18 cellular contexts compared by ENCODE assay signal in genomic region chr13:50686547-50686946, GRCh38.
DNase-seq lines count a peak whose midpoint lies in the region; ATAC-seq, FAIRE-seq and TF ChIP-seq lines count a peak whose summit lies in the region.
"Had no signal": no experiment of that assay in that cellular context is flagged by ENCODE, and none has a peak within 500 bp of the region (broad histone marks: within the 10 kb centered on the region; RNA-seq: fewer than 3 reads in every experiment).

No MANE protein-coding gene starts in this region.

- H4K20me1 ChIP-seq in GM12878 (ENCODE audit: control insufficient read depth, insufficient read depth): no peaks in the 10 kb centered on the region

- BruUV-seq in GM12878 (replicated peaks; lab: Mats Ljungman, UMichigan): no TSS peak

- CTCF ChIA-PET in activated CD8-positive, alpha-beta memory T cell treated with anti-CD3 and anti-CD28 coated beads, Interleukin-2, amount 10 ng/mL, durations not matched to agents 7 days and 5 days (lab: Charles Lee): interaction anchor here (0.9 to 1.6 kb wide), 2 partner anchors 226 to 710 kb away, joined by 4 read pairs; no protein-coding TSS in a partner anchor
- CTCF ChIA-PET in GM12878 (lab: Yijun Ruan, JAX): interaction anchor here (0.8 kb wide), 1 partner anchor 10 kb away, joined by 3 read pairs; no protein-coding TSS in a partner anchor

- peaks cover 4% of the 10 kb centered on the region for H3K27me3 Mint-ChIP-seq in activated CD8-positive, alpha-beta memory T cell treated with anti-CD3 and anti-CD28 coated beads, Interleukin-2, amount 10 ng/mL, durations not matched to agents 7 days and 5 days
- H3K27me3 Mint-ChIP-seq: activated CD4-positive, alpha-beta T cell treated with anti-CD3 and anti-CD28 coated beads for 36 hours; stimulated activated memory B cell treated with anti-CD40 and anti-IgM and Interleukin-4, amounts not matched to agents 10 μg/mL and 1 μg/mL and 100 μg/mL, for 72 hours had no signal

- FAIRE-seq in GM12878 (lab: Jason Lieb, UNC): no peak

- SMC1A ChIA-PET in GM12878 (lab: Charles Lee; ENCODE audit: uncharacterized antibody, unreplicated experiment): interaction anchor here (0.7 to 2.2 kb wide), 8 partner anchors 9 to 96 kb away, joined by 3 to 11 read pairs (median 6); no protein-coding TSS in a partner anchor

- H3K9me3 ChIP-seq in GM12878 (replicated peaks; ENCODE audit: control insufficient read depth, insufficient read depth, low read length) (no peaks in the 10 kb centered on the region), thymus (ENCODE audit: control insufficient read depth) (no peaks in the 10 kb centered on the region)
- H3K9me3 ChIP-seq: SJCRH30 had no signal

- H3K27me3 ChIP-seq in GM12878 (replicated peaks in 1 of 2; ENCODE audit: control insufficient read depth in 2 of 2, insufficient read depth in 2 of 2, low read length in 1 of 2) (no peaks in the 10 kb centered on the region), thymus (ENCODE audit: control insufficient read depth, insufficient read depth) (no peaks in the 10 kb centered on the region)
- H3K27me3 ChIP-seq: SJCRH30 had no signal

- H2AFZ ChIP-seq in GM12878 (ENCODE audit: control insufficient read depth, low read depth, low read length): no peak overlapping the region

- in situ Hi-C loops in GM12878 (cut with MboI): no loop called here

- TF ChIP-seq EP300 in GM12878 (IDR thresholded peaks at IDR 0.05; ENCODE audit: borderline replicate concordance in 1 of 2, control insufficient read depth in 1 of 2, low read depth in 2 of 2, low read length in 2 of 2): no peak

- H3K27ac Mint-ChIP-seq in activated CD8-positive, alpha-beta memory T cell treated with anti-CD3 and anti-CD28 coated beads, Interleukin-2, amount 10 ng/mL, durations not matched to agents 7 days and 5 days: no peak overlapping the region
- H3K27ac Mint-ChIP-seq: activated CD4-positive, alpha-beta T cell treated with anti-CD3 and anti-CD28 coated beads for 36 hours; stimulated activated memory B cell treated with anti-CD40 and anti-IgM and Interleukin-4, amounts not matched to agents 10 μg/mL and 1 μg/mL and 100 μg/mL, for 72 hours had no signal

- DNase-seq in activated CD8-positive, alpha-beta memory T cell treated with anti-CD3 and anti-CD28 coated beads, Interleukin-2, amount 10 ng/mL, durations not matched to agents 7 days and 5 days: peak; percentile 42
- DNase-seq in activated CD8-positive, alpha-beta memory T cell treated with anti-CD3 and anti-CD28 coated beads, Interleukin-2, amount 50 U/mL, for 4 hours: no peak
- DNase-seq in GM12878 (ENCODE audit: low read depth, low spot score): no peak
- DNase-seq in NCI-H128 (lab: John Stamatoyannopoulos, UW; ENCODE audit: unreplicated experiment): no peak
- no peak for DNase-seq in stimulated activated naive CD4-positive, alpha-beta T cell treated with Interleukin-2 at 50 U/mL for 16 hours (lab: John Stamatoyannopoulos, UW)
- no peak for DNase-seq in head of caudate nucleus
- DNase-seq: ACHN; activated CD4-positive, alpha-beta T cell treated with anti-CD3 and anti-CD28 coated beads for 36 hours; activated T-cell treated with anti-CD3 and anti-CD28 coated beads, Interleukin-2, amount 50 U/mL, for 4 hours; central memory CD4-positive, alpha-beta T cell; effector memory CD4-positive, alpha-beta T cell; MM.1S; NCI-H2029 treated with DMSO at 0.1 percent for 48 hours; NCI-H510A; SJCRH30 had no signal

- TF ChIP-seq POLR2A in GM12878 (IDR thresholded peaks at IDR 0.05; ENCODE audit: low read depth, low read length): no peak

- peaks cover 6% of the 10 kb centered on the region for H3K4me1 ChIP-seq in GM12878 (ENCODE audit: control insufficient read depth, insufficient read depth, low read length)
- peaks cover 37% of the 10 kb centered on the region for H3K4me1 ChIP-seq in thymus (ENCODE audit: control insufficient read depth, insufficient read depth, low read length)

- 41% methylated on average over 3 of the region's 3 CpGs for WGBS in GM12878 (ENCODE audit: insufficient coverage, insufficient replicate concordance, low lambda C conversion rate, missing lambda C conversion rate)
- WGBS in thymus: 5% methylated on average over 3 of the region's 3 CpGs

- H3K4me1 Mint-ChIP-seq in activated CD8-positive, alpha-beta memory T cell treated with anti-CD3 and anti-CD28 coated beads, Interleukin-2, amount 10 ng/mL, durations not matched to agents 7 days and 5 days: peaks cover 25% of the 10 kb centered on the region

- ATAC-seq in activated CD8-positive, alpha-beta memory T cell treated with anti-CD3 and anti-CD28 coated beads, Interleukin-2, amount 10 ng/mL, durations not matched to agents 7 days and 5 days: peak; percentile 78
- peak; percentile 63 for ATAC-seq in HG02870 (IDR thresholded peaks at IDR 0.05; ENCODE audit: unreplicated experiment)
- peak; percentile 50; the same call in 2 of the 3 replicates for ATAC-seq in GM12878
- ATAC-seq: activated CD4-positive, alpha-beta T cell treated with anti-CD3 and anti-CD28 coated beads for 36 hours; activated T-cell treated with anti-CD3 and anti-CD28 coated beads, Interleukin-2, amount 50 U/mL, for 4 hours; stimulated activated memory B cell treated with anti-CD40 and anti-IgM and Interleukin-4, amounts not matched to agents 10 μg/mL and 1 μg/mL and 100 μg/mL, for 72 hours had no signal

- no peak overlapping the region for H3K4me2 ChIP-seq in GM12878 (ENCODE audit: control insufficient read depth, insufficient read depth)

- no peak overlapping the region for H3K4me3 ChIP-seq in GM12878
- peak overlapping the region; percentile 14 for H3K4me3 ChIP-seq in thymus (ENCODE audit: low read length)
- H3K4me3 ChIP-seq: SJCRH30 had no signal

- POLR2A ChIA-PET in GM12878 (lab: Charles Lee): interaction anchor here (1.0 to 1.5 kb wide), 2 partner anchors 14 to 92 kb away, joined by 3 to 4 read pairs; no protein-coding TSS in a partner anchor

- TF ChIP-seq CTCF in GM12878 (IDR thresholded peaks at IDR 0.05 in 2 of 3, conservative IDR thresholded peaks at IDR 0.05 in 1 of 3; ENCODE audit: control insufficient read depth in 2 of 3, extremely low read depth in 1 of 3, insufficient read depth in 1 of 3, low read depth in 3 of 3, low read length in 3 of 3): no peak

- H3K27ac ChIP-seq in GM12878 (ENCODE audit: control insufficient read depth, insufficient read depth) (no peak overlapping the region; the same call in 1 of the 2 replicates), thymus (ENCODE audit: low read depth) (no peak overlapping the region)
- H3K27ac ChIP-seq: SJCRH30 had no signal

- no peaks in the 10 kb centered on the region for H3K9me3 Mint-ChIP-seq in activated CD8-positive, alpha-beta memory T cell treated with anti-CD3 and anti-CD28 coated beads, Interleukin-2, amount 10 ng/mL, durations not matched to agents 7 days and 5 days (ENCODE audit: low read depth)
- H3K9me3 Mint-ChIP-seq: activated T-cell treated with anti-CD3 and anti-CD28 coated beads, Interleukin-2, amount 50 U/mL, for 4 hours; stimulated activated memory B cell treated with anti-CD40 and anti-IgM and Interleukin-4, amounts not matched to agents 10 μg/mL and 1 μg/mL and 100 μg/mL, for 72 hours had no signal

- no peaks in the 10 kb centered on the region for H3K36me3 Mint-ChIP-seq in activated CD8-positive, alpha-beta memory T cell treated with anti-CD3 and anti-CD28 coated beads, Interleukin-2, amount 10 ng/mL, durations not matched to agents 7 days and 5 days
- H3K36me3 Mint-ChIP-seq: stimulated activated memory B cell treated with anti-CD40 and anti-IgM and Interleukin-4, amounts not matched to agents 10 μg/mL and 1 μg/mL and 100 μg/mL, for 72 hours had no signal

- H3K4me3 Mint-ChIP-seq in activated CD8-positive, alpha-beta memory T cell treated with anti-CD3 and anti-CD28 coated beads, Interleukin-2, amount 10 ng/mL, durations not matched to agents 7 days and 5 days: no peak overlapping the region
- H3K4me3 Mint-ChIP-seq: activated CD4-positive, alpha-beta T cell treated with anti-CD3 and anti-CD28 coated beads for 36 hours; activated T-cell treated with anti-CD3 and anti-CD28 coated beads, Interleukin-2, amount 50 U/mL, for 4 hours; stimulated activated memory B cell treated with anti-CD40 and anti-IgM and Interleukin-4, amounts not matched to agents 10 μg/mL and 1 μg/mL and 100 μg/mL, for 72 hours had no signal

- TF ChIP-seq RAD21 in GM12878 (IDR thresholded peaks at IDR 0.05; ENCODE audit: insufficient read depth, low read depth, low read length): no peak

- no peak overlapping the region; the same call in 1 of the 2 replicates for H3K9ac ChIP-seq in GM12878 (ENCODE audit: control insufficient read depth, insufficient read depth, low read length)

- H3K79me2 ChIP-seq in GM12878 (ENCODE audit: control insufficient read depth, insufficient read depth, low read length): no peaks in the 10 kb centered on the region

- RAD21 ChIA-PET in GM12878 (lab: Charles Lee; ENCODE audit: unreplicated experiment): interaction anchor here (1.0 to 1.8 kb wide), 3 partner anchors 9 to 71 kb away, joined by 4 read pairs; no protein-coding TSS in a partner anchor

- intact Hi-C loops in GM12878 (cut with micrococcal nuclease; ENCODE audit: unreplicated experiment): no loop called here
- intact Hi-C loops in head of caudate nucleus (cut with DNase I): no loop called here

- H3K36me3 ChIP-seq in GM12878 (ENCODE audit: control insufficient read depth in 2 of 2, insufficient read depth in 2 of 2, low read length in 1 of 2) (no peaks in the 10 kb centered on the region), thymus (ENCODE audit: control insufficient read depth, insufficient read depth) (no peaks in the 10 kb centered on the region)
- H3K36me3 ChIP-seq: SJCRH30 had no signal

TF ChIP-seq in GM12878, 131 proteins besides CTCF, POLR2A, EP300 and RAD21:
- TF ChIP-seq CREB1 (IDR thresholded peaks at IDR 0.05; ENCODE audit: low read depth) (no peak), MEF2B (IDR thresholded peaks at IDR 0.05; ENCODE audit: partially characterized antibody, poor library complexity, severe bottlenecking) (peak; percentile 19), RUNX3 (IDR thresholded peaks at IDR 0.05; ENCODE audit: low read length) (peak; percentile 65)
